8 cellular contexts compared by ENCODE assay signal in genomic region chr17:42107597-42108576, GRCh38. TPM values are rescaled to one million over a fixed set of nuclear protein-coding genes. Genes with fewer than 3 reads are reported as not detected.
A peak's percentile ranks its signal among the peaks of the same experiment; 100 is the strongest.
DNase-seq lines count a peak whose midpoint lies in the region; ATAC-seq, FAIRE-seq and TF ChIP-seq lines count a peak whose summit lies in the region.

No MANE protein-coding gene starts in this region.

- peak overlapping the region; percentile 20 for H3K4me3 ChIP-seq in astrocyte (ENCODE audit: insufficient read depth, low read depth, low read length)

- H3K4me3 Mint-ChIP-seq in astrocyte (ENCODE audit: unreplicated experiment): peak overlapping the region; percentile 75

- no peaks in the 10 kb centered on the region for H3K79me2 ChIP-seq in astrocyte (ENCODE audit: insufficient read depth, low read length)

- peaks cover 27% of the 10 kb centered on the region for H3K27me3 Mint-ChIP-seq in astrocyte (ENCODE audit: low read depth, unreplicated experiment)

- H3K4me2 ChIP-seq in astrocyte (ENCODE audit: low read length): peak overlapping the region; percentile 80

- FAIRE-seq in H54 (lab: Jason Lieb, UNC) (no peak), astrocyte (lab: Jason Lieb, UNC) (no peak)

- ATAC-seq in GM18517 (IDR thresholded peaks at IDR 0.05; ENCODE audit: unreplicated experiment): no peak

- H3K27ac Mint-ChIP-seq in astrocyte (ENCODE audit: unreplicated experiment): no peak overlapping the region

- no peak for TF ChIP-seq CTCF in astrocyte (IDR thresholded peaks at IDR 0.05; ENCODE audit: insufficient read depth, low read depth, low read length)

- H3K9ac ChIP-seq in astrocyte (ENCODE audit: low read length): no peak overlapping the region

- peaks cover 4% of the 10 kb centered on the region for H3K27me3 ChIP-seq in astrocyte (ENCODE audit: insufficient read depth, low read length)

- no peaks in the 10 kb centered on the region for H3K4me1 ChIP-seq in astrocyte (ENCODE audit: insufficient read depth, low read length)

- DNase-seq in DMS 273 (lab: John Stamatoyannopoulos, UW; ENCODE audit: unreplicated experiment) (peak; percentile 93), H54 (ENCODE audit: insufficient read length, low spot score) (peak; percentile 69), NCI-H1105 (lab: John Stamatoyannopoulos, UW) (peak; percentile 80), T-helper 9 cell (peak; percentile 88), astrocyte (ENCODE audit: low read depth) (peak; percentile 32), islet precursor cell (peak; percentile 98)
- DNase-seq in stimulated activated CD4-positive, alpha-beta T cell treated with anti-CD3 and anti-CD28 coated beads, Interleukin-1b, Interleukin-23, amount 100 ng/mL, for 4 hours (ENCODE audit: low read depth in 2 of 2): peak; percentile 89 to 95

- TF ChIP-seq POLR2A in H54 (IDR thresholded peaks at IDR 0.05; ENCODE audit: low read depth, low read length): no peak

- H3K27ac ChIP-seq in astrocyte (ENCODE audit: low read depth, low read length): no peak overlapping the region

- H3K9me3 ChIP-seq in astrocyte (ENCODE audit: insufficient read depth, low read depth, low read length): no peaks in the 10 kb centered on the region

- H3K4me1 Mint-ChIP-seq in astrocyte (ENCODE audit: low read depth, unreplicated experiment): peaks cover 3% of the 10 kb centered on the region

- H4K20me1 ChIP-seq in astrocyte (ENCODE audit: insufficient read depth, low read length): no peaks in the 10 kb centered on the region

- H3K36me3 Mint-ChIP-seq in astrocyte (ENCODE audit: low read depth, unreplicated experiment): peaks cover 7% of the 10 kb centered on the region

- peaks cover 2% of the 10 kb centered on the region for H3K9me3 Mint-ChIP-seq in astrocyte (ENCODE audit: unreplicated experiment)

- H2AFZ ChIP-seq in astrocyte (ENCODE audit: low read depth, low read length): peak overlapping the region; percentile 82

- H3K36me3 ChIP-seq in astrocyte (ENCODE audit: insufficient read depth, low read length): no peaks in the 10 kb centered on the region

RNA-seq across cellular contexts. Expression of gene DHX58, which starts 4.6 kb away (rescaled TPM):
- total RNA-seq in astrocyte: 5.4 and 5.5 TPM in 2 replicates

RNA-seq across cellular contexts. Expression of gene ZNF385C, which starts 9.6 kb away (rescaled TPM):
- 0.36 and 0.39 TPM in 2 replicates for total RNA-seq in astrocyte

RNA-seq across cellular contexts. Expression of gene KAT2A, which starts 13.3 kb away (rescaled TPM):
- total RNA-seq in astrocyte: 23.6 and 25.5 TPM in 2 replicates

RNA-seq across cellular contexts. Expression of gene HSPB9, which starts 14.7 kb away (rescaled TPM):
- not detected in 2 replicates for total RNA-seq in astrocyte

RNA-seq across cellular contexts. Expression of gene RAB5C, which starts 46.9 kb away (rescaled TPM):
- 201 and 209 TPM in 2 replicates for total RNA-seq in astrocyte

Comparison
In these comparisons a context has a peak if more than half of its experiments do, and no peak if none do; other contexts are left out.
1. DNase-seq: peak in every context shown above with its lines; median percentile 98 in islet precursor cell; 93 in DMS 273; 92 in stimulated activated CD4-positive, alpha-beta T cell treated with anti-CD3 and anti-CD28 coated beads, Interleukin-1b, Interleukin-23, amount 100 ng/mL, for 4 hours; 88 in T-helper 9 cell; 80 in NCI-H1105; 69 in H54; 32 in astrocyte.